Comparison of ENCODE assay signal across 32 cellular contexts in the genomic region with DNA sequence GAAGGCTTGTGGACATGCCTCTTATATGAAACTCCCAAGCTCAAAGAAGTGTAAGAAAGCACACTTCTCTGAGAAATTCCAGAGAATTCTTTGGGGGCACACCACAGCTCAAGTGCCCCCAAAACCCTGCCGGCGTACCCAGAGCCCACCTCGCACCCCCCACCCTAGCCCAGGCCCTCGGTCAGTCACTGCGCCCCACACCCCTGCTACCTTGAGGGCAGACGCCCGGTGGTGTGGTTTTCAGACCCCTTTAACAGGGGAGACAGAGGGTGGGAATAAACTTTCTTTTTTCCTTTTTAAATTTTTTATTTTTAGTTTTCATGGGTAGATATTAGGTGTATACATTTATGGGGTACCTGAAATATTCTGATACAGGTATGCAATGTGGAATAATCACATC.
"Had no signal": no experiment of that assay in that cellular context is flagged by ENCODE, and none has a peak within 500 bp of the region (broad histone marks: within the 10 kb centered on the region; RNA-seq: fewer than 3 reads in every experiment).

No MANE protein-coding gene starts in this region.

- H3K4me3 ChIP-seq: Peyer's patch had no signal

- H3K4me3 Mint-ChIP-seq: activated CD4-positive, alpha-beta T cell treated with anti-CD3 and anti-CD28 coated beads, Interleukin-2, amount 10 ng/mL, durations not matched to agents 24 days and 14 days; activated CD8-positive, alpha-beta T cell treated with anti-CD3 and anti-CD28 coated beads for 36 hours; activated naive CD4-positive, alpha-beta T cell treated with anti-CD3 and anti-CD28 coated beads, Interleukin-2, amount 50 U/mL, for 24 hours; activated naive CD8-positive, alpha-beta T cell treated with anti-CD3 and anti-CD28 coated beads, Interleukin-2, amount 10 ng/mL, durations not matched to agents 7 days and 5 days; activated T-cell treated with anti-CD3 and anti-CD28 coated beads, Interleukin-2, amount 50 U/mL, for 72 hours; activated T-helper 17 cell treated with anti-CD3 and anti-CD28 coated beads, Interleukin-2, amount 50 U/mL, for 72 hours; brain had no signal

- H3K27me3 ChIP-seq: Peyer's patch had no signal

- H3K27ac ChIP-seq: KMS-11, Peyer's patch had no signal

- H3K27me3 Mint-ChIP-seq: activated CD4-positive, alpha-beta T cell treated with anti-CD3 and anti-CD28 coated beads, Interleukin-2, amount 10 ng/mL, durations not matched to agents 24 days and 14 days; activated CD8-positive, alpha-beta T cell treated with anti-CD3 and anti-CD28 coated beads for 36 hours; activated naive CD4-positive, alpha-beta T cell treated with anti-CD3 and anti-CD28 coated beads, Interleukin-2, amount 50 U/mL, for 24 hours; activated naive CD8-positive, alpha-beta T cell treated with anti-CD3 and anti-CD28 coated beads, Interleukin-2, amount 10 ng/mL, durations not matched to agents 7 days and 5 days; activated T-helper 17 cell treated with anti-CD3 and anti-CD28 coated beads, Interleukin-2, amount 50 U/mL, for 72 hours; brain had no signal

- H3K9me3 ChIP-seq: Peyer's patch had no signal

- H3K4me1 Mint-ChIP-seq: activated CD4-positive, alpha-beta T cell treated with anti-CD3 and anti-CD28 coated beads, Interleukin-2, amount 10 ng/mL, durations not matched to agents 24 days and 14 days; activated naive CD4-positive, alpha-beta T cell treated with anti-CD3 and anti-CD28 coated beads, Interleukin-2, amount 50 U/mL, for 24 hours; activated naive CD8-positive, alpha-beta T cell treated with anti-CD3 and anti-CD28 coated beads, Interleukin-2, amount 10 ng/mL, durations not matched to agents 7 days and 5 days; activated T-helper 17 cell treated with anti-CD3 and anti-CD28 coated beads, Interleukin-2, amount 50 U/mL, for 72 hours had no signal

- H3K9me3 Mint-ChIP-seq: activated CD4-positive, alpha-beta T cell treated with anti-CD3 and anti-CD28 coated beads, Interleukin-2, amount 10 ng/mL, durations not matched to agents 24 days and 14 days; activated CD8-positive, alpha-beta T cell treated with anti-CD3 and anti-CD28 coated beads for 36 hours; activated naive CD4-positive, alpha-beta T cell treated with anti-CD3 and anti-CD28 coated beads, Interleukin-2, amount 50 U/mL, for 24 hours; activated naive CD8-positive, alpha-beta T cell treated with anti-CD3 and anti-CD28 coated beads, Interleukin-2, amount 10 ng/mL, durations not matched to agents 7 days and 5 days; activated T-cell treated with anti-CD3 and anti-CD28 coated beads, Interleukin-2, amount 50 U/mL, for 72 hours; activated T-helper 17 cell treated with anti-CD3 and anti-CD28 coated beads, Interleukin-2, amount 50 U/mL, for 72 hours had no signal

- DNase-seq: activated CD4-positive, alpha-beta T cell treated with anti-CD3 and anti-CD28 coated beads, Interleukin-2, amount 10 ng/mL, durations not matched to agents 24 days and 14 days; activated CD4-positive, alpha-beta T cell treated with anti-CD3 and anti-CD28 coated beads, Interleukin-2, amount 50 U/mL, for 4 hours; activated CD8-positive, alpha-beta T cell treated with anti-CD3 and anti-CD28 coated beads for 36 hours; activated gamma-delta T cell; activated naive CD4-positive, alpha-beta T cell treated with Interleukin-2 at 50 U/mL for 16 hours; activated naive CD8-positive, alpha-beta T cell treated with anti-CD3 and anti-CD28 coated beads, Interleukin-2, amount 10 ng/mL, durations not matched to agents 7 days and 5 days; activated T-cell treated with anti-CD3 and anti-CD28 coated beads, Interleukin-2, amount 50 U/mL, for 1 hour; activated T-cell treated with anti-CD3 and anti-CD28 coated beads, Interleukin-2, amount 50 U/mL, for 72 hours; amygdala; caudate nucleus; MM.1S; MV-4-11; NCI-H1092; NCI-H1436 treated with DMSO at 0.1 percent for 48 hours; NCI-H1694 treated with DMSO at 0.1 percent for 48 hours; NCI-H2029; NCI-H345; NCI-H524 treated with DMSO at 0.1 percent for 48 hours; PC-3; RPMI8226; SIG-M5; SW 1271; T-helper 1 cell; T-helper 2 cell; T-helper 9 cell had no signal

- H3K36me3 Mint-ChIP-seq: activated naive CD4-positive, alpha-beta T cell treated with anti-CD3 and anti-CD28 coated beads, Interleukin-2, amount 50 U/mL, for 24 hours; activated naive CD8-positive, alpha-beta T cell treated with anti-CD3 and anti-CD28 coated beads, Interleukin-2, amount 10 ng/mL, durations not matched to agents 7 days and 5 days had no signal

- H3K4me1 ChIP-seq: Peyer's patch had no signal

- ATAC-seq: activated CD8-positive, alpha-beta T cell treated with anti-CD3 and anti-CD28 coated beads for 36 hours; activated T-cell treated with anti-CD3 and anti-CD28 coated beads, Interleukin-2, amount 50 U/mL, for 72 hours; activated T-helper 17 cell treated with anti-CD3 and anti-CD28 coated beads, Interleukin-2, amount 50 U/mL, for 72 hours; PC-3; Right ventricle myocardium inferior; SK-N-SH treated with all-trans-retinoic acid at 6 μM for 48 hours had no signal

- H3K27ac Mint-ChIP-seq: activated CD4-positive, alpha-beta T cell treated with anti-CD3 and anti-CD28 coated beads, Interleukin-2, amount 10 ng/mL, durations not matched to agents 24 days and 14 days; activated CD8-positive, alpha-beta T cell treated with anti-CD3 and anti-CD28 coated beads for 36 hours; activated naive CD8-positive, alpha-beta T cell treated with anti-CD3 and anti-CD28 coated beads, Interleukin-2, amount 10 ng/mL, durations not matched to agents 7 days and 5 days; activated T-cell treated with anti-CD3 and anti-CD28 coated beads, Interleukin-2, amount 50 U/mL, for 72 hours; brain had no signal
